8 cellular contexts compared by ENCODE assay signal in genomic region chr12:30694412-30694955, GRCh38. TPM values are rescaled to one million over a fixed set of nuclear protein-coding genes. Genes with fewer than 3 reads are reported as not detected.
DNase-seq lines count a peak whose midpoint lies in the region; ATAC-seq and TF ChIP-seq lines count a peak whose summit lies in the region.

No MANE protein-coding gene starts in this region.

- H3K4me1 ChIP-seq in sigmoid colon = peaks cover 0 to 42% (median 40%) of the 10 kb centered on the region in 4 donors

- 5 to 16% methylated on average over 9 of the region's 9 CpGs for WGBS in sigmoid colon, 2 donors

- ATAC-seq in GM19463 (IDR thresholded peaks at IDR 0.05; ENCODE audit: unreplicated experiment) (peak; percentile 32), HG03139 (IDR thresholded peaks at IDR 0.05; ENCODE audit: unreplicated experiment) (no peak)

- no peaks in the 10 kb centered on the region for H3K27me3 ChIP-seq in sigmoid colon

- no peak for TF ChIP-seq EP300 in sigmoid colon (IDR thresholded peaks at IDR 0.05)

- no peaks in the 10 kb centered on the region for H3K36me3 ChIP-seq in sigmoid colon

- intact Hi-C loops in sigmoid colon (cut with DNase I) = loop anchor here (2.0 kb wide), 1 partner anchor 58 kb away; no protein-coding TSS in a partner anchor

- CTCF ChIA-PET in HEK293T (lab: Yijun Ruan, JAX) = no interaction called here

- peak; percentile 3 for DNase-seq in AG08395 (ENCODE audit: low spot score)
- DNase-seq in RPMI8226 = peak; percentile 26
- peak; percentile 26 for DNase-seq in fibroblast of mammary gland (ENCODE audit: low read depth)
- no peak for DNase-seq in sigmoid colon
- DNase-seq in HUDEP-2 (lab: John Stamatoyannopoulos, UW; ENCODE audit: unreplicated experiment in 76 of 76) = no peak
- no peak for DNase-seq in HEK293T (ENCODE audit: extremely low spot score)

- H3K4me3 ChIP-seq in fibroblast of mammary gland (ENCODE audit: control insufficient read depth, low read depth, low read length) (peak overlapping the region; percentile 96), sigmoid colon (peak overlapping the region; percentile 94 to 99 (median 97))

- H3K9me3 ChIP-seq in sigmoid colon = no peaks in the 10 kb centered on the region

- POLR2A ChIA-PET in HEK293T (lab: Yijun Ruan, JAX) = interaction anchor here (1.0 to 1.5 kb wide), 3 partner anchors 15 to 60 kb away, joined by 3 to 7 read pairs (median 3); partner anchors contain the start of gene CAPRIN2

- TF ChIP-seq POLR2A in sigmoid colon (IDR thresholded peaks at IDR 0.05) = no peak

- peak overlapping the region; percentile 86 to 90 (median 88) for H3K27ac ChIP-seq in sigmoid colon

- TF ChIP-seq CTCF in fibroblast of mammary gland (conservative IDR thresholded peaks at IDR 0.05; ENCODE audit: control insufficient read depth, insufficient read depth, low read depth, low read length) (no peak), sigmoid colon (IDR thresholded peaks at IDR 0.05) (no peak)

TF ChIP-seq in HEK293T, 16 proteins besides CTCF, POLR2A, EP300 and RAD21:
- TF ChIP-seq FOXM1 (IDR thresholded peaks at IDR 0.05; ENCODE audit: borderline replicate concordance) = no peak
- no peak for TF ChIP-seq HDGF (IDR thresholded peaks at IDR 0.05; ENCODE audit: borderline replicate concordance)
- TF ChIP-seq TARDBP (IDR thresholded peaks at IDR 0.05) = no peak
- TF ChIP-seq FOXK2 (IDR thresholded peaks at IDR 0.05) = no peak
- no peak for TF ChIP-seq BHLHE40 (IDR thresholded peaks at IDR 0.05; ENCODE audit: borderline replicate concordance)
- TF ChIP-seq ARNT (IDR thresholded peaks at IDR 0.05) = no peak
- TF ChIP-seq SUZ12 (IDR thresholded peaks at IDR 0.05) = no peak
- TF ChIP-seq ZNF384 (IDR thresholded peaks at IDR 0.05) = no peak
- no peak for TF ChIP-seq L3MBTL2 (conservative IDR thresholded peaks at IDR 0.05)

RNA-seq across cellular contexts. Expression of gene IPO8, which starts 1.2 kb away (rescaled TPM):
- 10 to 100 TPM; 32.8 to 61.2 (median 37.4) TPM for total RNA-seq in sigmoid colon
- polyA plus RNA-seq in sigmoid colon = 10 to 100 TPM; 20.1 to 25.8 (median 22.1) TPM

Comparison
In these comparisons a context has a peak if more than half of its experiments do, and no peak if none do; other contexts are left out.
1. DNase-seq: peak in AG08395 (single experiment), RPMI8226 (single experiment) and fibroblast of mammary gland (single experiment); none in sigmoid colon (single experiment), HUDEP-2 (0 of 76) and HEK293T (single experiment).